1 cellular context compared by ENCODE assay signal in the genomic region with DNA sequence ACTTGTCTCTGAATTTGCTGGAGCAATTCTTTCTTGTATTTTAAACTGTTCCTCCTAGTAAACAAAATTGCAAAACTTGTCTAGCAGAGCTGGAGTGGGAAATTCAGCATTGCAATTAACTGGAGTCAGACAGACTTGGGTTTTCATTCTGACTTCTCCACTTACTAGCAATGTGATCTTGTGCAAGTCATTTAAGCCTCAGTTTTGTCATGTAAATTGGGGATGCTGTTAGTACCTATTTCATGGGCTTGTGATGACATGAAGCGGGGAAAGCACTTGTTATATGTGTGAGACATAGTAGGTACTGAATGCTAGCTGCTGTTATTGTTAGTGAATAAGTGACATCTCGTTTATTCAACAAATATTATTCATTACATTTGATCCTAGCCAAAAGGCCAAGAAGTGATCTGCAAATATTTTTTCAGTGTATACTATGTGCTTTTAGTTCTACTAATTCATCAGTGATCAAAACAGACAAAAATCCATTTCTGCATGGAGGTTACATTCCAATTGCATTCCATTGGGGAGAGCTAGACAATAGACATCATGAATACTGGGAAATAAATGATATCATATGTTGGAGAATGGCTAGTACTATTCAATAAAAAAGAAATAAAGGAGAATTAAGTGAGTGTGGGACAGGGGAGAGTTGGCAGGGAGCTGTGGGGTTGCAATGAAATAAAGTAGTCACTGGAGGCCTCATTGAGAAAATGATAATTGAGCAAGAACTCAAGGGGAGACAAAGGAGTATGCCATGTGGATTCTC.
TF ChIP-seq lines count a peak whose summit lies in the region.

No MANE protein-coding gene starts in this region.

TF ChIP-seq in A549, 52 proteins besides CTCF, POLR2A, EP300 and RAD21 (continued from another document):
- TF ChIP-seq, protein P1, sequence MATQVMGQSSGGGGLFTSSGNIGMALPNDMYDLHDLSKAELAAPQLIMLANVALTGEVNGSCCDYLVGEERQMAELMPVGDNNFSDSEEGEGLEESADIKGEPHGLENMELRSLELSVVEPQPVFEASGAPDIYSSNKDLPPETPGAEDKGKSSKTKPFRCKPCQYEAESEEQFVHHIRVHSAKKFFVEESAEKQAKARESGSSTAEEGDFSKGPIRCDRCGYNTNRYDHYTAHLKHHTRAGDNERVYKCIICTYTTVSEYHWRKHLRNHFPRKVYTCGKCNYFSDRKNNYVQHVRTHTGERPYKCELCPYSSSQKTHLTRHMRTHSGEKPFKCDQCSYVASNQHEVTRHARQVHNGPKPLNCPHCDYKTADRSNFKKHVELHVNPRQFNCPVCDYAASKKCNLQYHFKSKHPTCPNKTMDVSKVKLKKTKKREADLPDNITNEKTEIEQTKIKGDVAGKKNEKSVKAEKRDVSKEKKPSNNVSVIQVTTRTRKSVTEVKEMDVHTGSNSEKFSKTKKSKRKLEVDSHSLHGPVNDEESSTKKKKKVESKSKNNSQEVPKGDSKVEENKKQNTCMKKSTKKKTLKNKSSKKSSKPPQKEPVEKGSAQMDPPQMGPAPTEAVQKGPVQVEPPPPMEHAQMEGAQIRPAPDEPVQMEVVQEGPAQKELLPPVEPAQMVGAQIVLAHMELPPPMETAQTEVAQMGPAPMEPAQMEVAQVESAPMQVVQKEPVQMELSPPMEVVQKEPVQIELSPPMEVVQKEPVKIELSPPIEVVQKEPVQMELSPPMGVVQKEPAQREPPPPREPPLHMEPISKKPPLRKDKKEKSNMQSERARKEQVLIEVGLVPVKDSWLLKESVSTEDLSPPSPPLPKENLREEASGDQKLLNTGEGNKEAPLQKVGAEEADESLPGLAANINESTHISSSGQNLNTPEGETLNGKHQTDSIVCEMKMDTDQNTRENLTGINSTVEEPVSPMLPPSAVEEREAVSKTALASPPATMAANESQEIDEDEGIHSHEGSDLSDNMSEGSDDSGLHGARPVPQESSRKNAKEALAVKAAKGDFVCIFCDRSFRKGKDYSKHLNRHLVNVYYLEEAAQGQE (IDR thresholded peaks at IDR 0.05) = no peak
- no peak for TF ChIP-seq HOXB5 (CRISPR knock-in tag; IDR thresholded peaks at IDR 0.05)
